ENCODE assay signal across 18 cellular contexts in genomic region chr10:127216284-127216683, GRCh38. TPM values are rescaled to one million over a fixed set of nuclear protein-coding genes. Genes with fewer than 3 reads are reported as not detected.
DNase-seq lines count a peak whose midpoint lies in the region; ATAC-seq and TF ChIP-seq lines count a peak whose summit lies in the region.
"Had no signal": no experiment of that assay in that cellular context is flagged by ENCODE, and none has a peak within 500 bp of the region (broad histone marks: within the 10 kb centered on the region; RNA-seq: fewer than 3 reads in every experiment).

No MANE protein-coding gene starts in this region.

- no peaks in the 10 kb centered on the region for H3K79me2 ChIP-seq in KMS-11 (ENCODE audit: insufficient read depth, low read depth)

- no peak for TF ChIP-seq CTCF in KMS-11 (conservative IDR thresholded peaks at IDR 0.05; ENCODE audit: low read depth, low read length)
- no peak for TF ChIP-seq CTCF in foreskin keratinocyte (conservative IDR thresholded peaks at IDR 0.05)
- TF ChIP-seq CTCF in osteocyte (IDR thresholded peaks at IDR 0.05) = no peak

- ATAC-seq in foreskin keratinocyte = peak; percentile 29
- ATAC-seq: GM12878 had no signal

- H3K27me3 ChIP-seq in KMS-11 (ENCODE audit: insufficient read depth, low read depth) (no peaks in the 10 kb centered on the region), foreskin keratinocyte (no peaks in the 10 kb centered on the region)
- H3K27me3 ChIP-seq: BE2C had no signal

- H3K9ac ChIP-seq in KMS-11 = no peak overlapping the region

- no peaks in the 10 kb centered on the region for H3K27me3 Mint-ChIP-seq in osteocyte (ENCODE audit: unreplicated experiment)

- peak overlapping the region; percentile 11 for H3K27ac Mint-ChIP-seq in osteocyte (ENCODE audit: unreplicated experiment)
- H3K27ac Mint-ChIP-seq: CD4-positive, alpha-beta T cell had no signal

- no peaks in the 10 kb centered on the region for H3K36me3 Mint-ChIP-seq in osteocyte (ENCODE audit: unreplicated experiment)

- H3K4me3 ChIP-seq in KMS-11 (IDR thresholded peaks at IDR 0.05; ENCODE audit: insufficient read depth, low read depth, low read length) = no peak overlapping the region
- H3K4me3 ChIP-seq: GM12878 had no signal

- DNase-seq in NCI-H2171 treated with DMSO at 0.1 percent for 48 hours (lab: John Stamatoyannopoulos, UW) (peak; percentile 27), NCI-H2171 (lab: John Stamatoyannopoulos, UW) (no peak), foreskin keratinocyte (no peak), osteocyte (ENCODE audit: extremely low spot score, unreplicated experiment) (no peak), retina (no peak), A172 (ENCODE audit: low spot score) (no peak)
- DNase-seq: BE2C; Caco-2; CD4-positive, alpha-beta T cell; Karpas-422; NCI-H1048; NCI-H1436; NCI-H1930; SHP77 treated with DMSO at 0.1 percent for 48 hours had no signal

- no peak overlapping the region for H2AFZ ChIP-seq in KMS-11 (ENCODE audit: low read depth)

- H3K36me3 ChIP-seq in KMS-11 (ENCODE audit: insufficient read depth) = no peaks in the 10 kb centered on the region
- H3K36me3 ChIP-seq: BE2C had no signal

- H4K20me1 ChIP-seq in KMS-11 (ENCODE audit: insufficient read depth) = no peaks in the 10 kb centered on the region

- H3K4me1 Mint-ChIP-seq in osteocyte (ENCODE audit: unreplicated experiment) = peaks cover 12% of the 10 kb centered on the region

- no peak overlapping the region for H3K4me3 Mint-ChIP-seq in osteocyte (ENCODE audit: unreplicated experiment)
- H3K4me3 Mint-ChIP-seq: CD4-positive, alpha-beta T cell had no signal

- H3K9me3 Mint-ChIP-seq in osteocyte (ENCODE audit: unreplicated experiment) = peaks cover 3% of the 10 kb centered on the region
- H3K9me3 Mint-ChIP-seq: CD4-positive, alpha-beta T cell had no signal

- peak overlapping the region; percentile 25; the same call in 1 of the 2 replicates for H3K4me2 ChIP-seq in KMS-11

- H3K4me1 ChIP-seq in KMS-11 (ENCODE audit: low read depth, poor library complexity, severe bottlenecking) = peaks cover 17% of the 10 kb centered on the region
- peaks cover 5% of the 10 kb centered on the region for H3K4me1 ChIP-seq in foreskin keratinocyte
- H3K4me1 ChIP-seq: BE2C, Caco-2 had no signal

- H3K27ac ChIP-seq in KMS-11 (no peak overlapping the region), foreskin keratinocyte (no peak overlapping the region)

RNA-seq across cellular contexts. Expression of gene INSYN2A, which starts 19.9 kb away (rescaled TPM):
- not detected in 2 replicates for total RNA-seq in foreskin keratinocyte
- polyA plus RNA-seq in foreskin keratinocyte = not detected in 2 replicates
- total RNA-seq in osteocyte = 4.6 and 5.3 TPM in 2 replicates
- total RNA-seq in A172 (2014; rRNA removed; shearing (Covaris generic)) = 0.05 and 0.29 TPM in 2 replicates
- total RNA-seq: Caco-2; CD4-positive, alpha-beta T cell; GM12878; H4; RPMI7951 had no signal
- polyA plus RNA-seq: GM12878 had no signal
